In the genomic region with DNA sequence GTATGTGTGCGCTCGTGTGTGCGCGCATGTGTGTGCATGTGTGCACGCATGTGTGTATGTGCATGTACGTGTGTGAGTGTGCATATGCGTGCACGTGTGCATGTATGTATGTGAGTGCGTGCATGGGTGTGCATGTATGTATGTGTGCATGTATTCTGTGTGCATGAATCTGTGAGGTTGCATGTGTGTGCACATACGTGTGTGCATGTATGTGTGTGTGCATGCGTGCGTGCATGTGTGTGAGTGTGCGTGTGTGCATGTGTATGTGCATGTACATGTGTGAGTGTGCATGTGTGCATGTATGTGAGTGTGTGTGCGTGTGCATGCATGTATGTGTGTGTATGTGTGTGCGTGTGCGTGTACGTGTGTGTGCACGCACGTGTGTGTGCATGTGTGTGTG, we compare ENCODE assay signal across 22 cellular contexts.
"Had no signal": no experiment of that assay in that cellular context is flagged by ENCODE, and none has a peak within 500 bp of the region (broad histone marks: within the 10 kb centered on the region; RNA-seq: fewer than 3 reads in every experiment).

No MANE protein-coding gene starts in this region.

- H3K4me3 ChIP-seq: coronary artery, heart right ventricle, prostate gland, sigmoid colon, skin epidermis, stomach, thoracic aorta, transverse colon, uterus had no signal

- ATAC-seq: heart right ventricle had no signal

- H3K27ac Mint-ChIP-seq: mesothelial cell of epicardium, natural killer cell had no signal

- H3K4me1 ChIP-seq: heart right ventricle, parathyroid adenoma, prostate gland, sigmoid colon, stomach, transverse colon, uterus had no signal

- H3K36me3 Mint-ChIP-seq: mesothelial cell of epicardium, natural killer cell had no signal

- H3K9ac ChIP-seq: parathyroid adenoma had no signal

- H3K9me3 ChIP-seq: prostate gland, sigmoid colon, thoracic aorta, transverse colon, uterus had no signal

- H3K36me3 ChIP-seq: heart right ventricle, prostate gland, sigmoid colon, stomach, thoracic aorta, transverse colon, uterus had no signal

- H3K27me3 ChIP-seq: transverse colon, uterus had no signal

- H3K79me2 ChIP-seq: parathyroid adenoma had no signal

- H3K4me3 Mint-ChIP-seq: mesothelial cell of epicardium, natural killer cell, neural crest cell had no signal

- H3K4me1 Mint-ChIP-seq: mesothelial cell of epicardium, natural killer cell, neural crest cell had no signal

- H2AFZ ChIP-seq: parathyroid adenoma had no signal

- DNase-seq: effector CD4-positive, alpha-beta T cell; heart right ventricle; hypothalamus; kidney glomerular epithelial cell; mammary epithelial cell; natural killer cell; occipital lobe; retina; sigmoid colon; stimulated activated CD4-positive, alpha-beta T cell treated with anti-CD3 and anti-CD28 coated beads, Interleukin-2, amount 100 ng/mL, for 24 hours; stimulated activated naive CD4-positive, alpha-beta T cell; stomach; substantia nigra; transverse colon; uterus had no signal

- H3K27ac ChIP-seq: coronary artery, heart right ventricle, parathyroid adenoma, prostate gland, sigmoid colon, skin epidermis, stomach, thoracic aorta, transverse colon, uterus had no signal
